In the genomic region with DNA sequence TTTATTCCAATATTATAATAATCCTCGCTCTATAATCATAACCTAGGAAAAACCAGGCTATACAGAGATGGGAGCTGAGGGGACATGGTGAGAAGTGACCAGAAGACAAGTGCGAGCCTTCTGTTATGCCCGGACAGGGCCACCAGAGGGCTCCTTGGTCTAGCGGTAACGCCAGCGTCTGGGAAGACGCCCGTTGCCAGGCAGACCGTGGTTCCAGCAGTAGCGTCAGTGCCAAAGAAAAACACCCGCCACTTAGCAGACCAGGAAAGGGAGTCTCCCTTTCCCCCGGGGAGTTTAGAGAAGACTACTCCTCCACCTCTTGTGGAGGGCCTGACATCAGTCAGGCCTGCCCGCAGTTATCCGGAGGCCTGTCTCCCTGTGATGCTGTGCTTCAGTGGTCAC, we compare ENCODE assay signal across 8 cellular contexts. TPM values are rescaled to one million over a fixed set of nuclear protein-coding genes. Genes with fewer than 3 reads are reported as not detected.
DNase-seq lines count a peak whose midpoint lies in the region; TF ChIP-seq lines count a peak whose summit lies in the region.
"Not testable (repeated sequence)": the region's sequence is repeated elsewhere in the genome, so short reads cannot be mapped to it uniquely, and the experiment has no call there.

No MANE protein-coding gene starts in this region.

- DNase-seq in ACHN, result peak; percentile 43
- not testable (repeated sequence) for DNase-seq in GM10248 (ENCODE audit: extremely low spot score)
- DNase-seq in NAMALWA (ENCODE audit: low spot score), result peak; percentile 57
- peak; percentile 67 for DNase-seq in RKO (ENCODE audit: low spot score)
- DNase-seq in activated effector memory CD4-positive, alpha-beta T cell treated with Interleukin-2 at 50 U/mL for 16 hours, result peak; percentile 11
- DNase-seq in epithelial cell of esophagus (ENCODE audit: low read depth), result peak; percentile 65
- peak; percentile 57 for DNase-seq in kidney glomerular epithelial cell (lab: John Stamatoyannopoulos, UW)
- DNase-seq in prostate gland (ENCODE audit: low spot score), result peak; percentile 70

- not testable (repeated sequence) for H3K9me3 ChIP-seq in prostate gland

- POLR2A ChIA-PET in GM10248 (lab: Yijun Ruan, JAX), result not testable (repeated sequence)

- not testable (repeated sequence) for H3K4me3 ChIP-seq in epithelial cell of esophagus (ENCODE audit: low read length); prostate gland

- WGBS in prostate gland, result 17% methylated on average over 14 of the region's 14 CpGs

- in situ Hi-C loops in ACHN (cut with HindIII; ENCODE audit: low pct_ligation_motif_present, low pct_unique_long_range_greater_than_20kb, low sequenced_read_pairs), result not testable (repeated sequence)

- not testable (repeated sequence) for TF ChIP-seq POLR2A in prostate gland (IDR thresholded peaks at IDR 0.05)

- intact Hi-C loops in prostate gland (cut with DNase I), result loop anchor here (5.0 kb wide), 1 partner anchor 44 kb away; no protein-coding TSS in a partner anchor

- TF ChIP-seq CTCF in GM10248 (IDR thresholded peaks at IDR 0.05; ENCODE audit: control extremely low read depth, extremely low read depth, low read depth, missing control alignments), result peak; percentile 39
- TF ChIP-seq CTCF in epithelial cell of esophagus (IDR thresholded peaks at IDR 0.05; ENCODE audit: insufficient read depth, low read depth, low read length, missing control alignments), result peak; percentile 55
- peak; percentile 29 to 92 (median 78) for TF ChIP-seq CTCF in prostate gland (IDR thresholded peaks at IDR 0.05)

- CTCF ChIA-PET in GM10248 (lab: Yijun Ruan, JAX), result interaction anchor here (0.9 to 9.3 kb wide), 25 partner anchors 8 to 328 kb away, joined by 3 to 127 read pairs (median 6); a partner anchor contains a TSS

- not testable (repeated sequence) for H3K27me3 ChIP-seq in prostate gland (replicated peaks; ENCODE audit: insufficient read depth)

- not testable (repeated sequence) for H3K27ac ChIP-seq in prostate gland

- not testable (repeated sequence) for H3K36me3 ChIP-seq in prostate gland

- H3K4me1 ChIP-seq in prostate gland (replicated peaks), result peaks cover 10% of the 10 kb centered on the region

RNA-seq across cellular contexts. Expression of a gene that starts 30.5 kb away (rescaled TPM):
- total RNA-seq in prostate gland, result 10 to 100 TPM; 16.9 to 24.9 TPM

RNA-seq across cellular contexts. Expression of a gene that starts 56.6 kb away (rescaled TPM):
- total RNA-seq in prostate gland, result 10 to 100 TPM in 1 of 2 donors, 1 to 10 TPM in 1; 2.2 to 13.4 TPM
